Comparison of ENCODE assay signal across 19 cellular contexts in the genomic region with DNA sequence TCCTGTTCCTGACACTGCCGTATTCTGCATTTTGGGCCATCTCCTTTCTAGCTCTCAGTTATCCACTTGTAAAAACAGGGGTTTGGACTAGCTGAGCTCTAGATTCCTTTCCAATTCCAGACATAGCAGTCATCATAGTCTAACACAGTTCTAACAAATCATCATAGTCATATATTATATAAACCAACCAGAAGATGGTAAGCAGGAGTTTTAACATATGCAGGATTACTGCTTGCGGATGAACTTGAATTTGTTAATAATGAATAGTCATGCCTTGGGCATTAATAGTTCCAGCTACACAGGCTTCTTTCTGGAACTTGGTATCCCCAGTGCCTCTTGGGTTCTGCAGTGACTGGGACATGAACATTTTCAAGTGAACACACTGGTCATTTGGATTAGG. TPM values are rescaled to one million over a fixed set of nuclear protein-coding genes. Genes with fewer than 3 reads are reported as not detected.
DNase-seq lines count a peak whose midpoint lies in the region; ATAC-seq and TF ChIP-seq lines count a peak whose summit lies in the region.
"Had no signal": no experiment of that assay in that cellular context is flagged by ENCODE, and none has a peak within 500 bp of the region (broad histone marks: within the 10 kb centered on the region; RNA-seq: fewer than 3 reads in every experiment).

No MANE protein-coding gene starts in this region.

- ATAC-seq in heart right ventricle: peak in 3 of 8 donors; percentile 4 to 24 (median 13)
- no peak for ATAC-seq in Right ventricle myocardium inferior
- ATAC-seq in GM18861 (IDR thresholded peaks at IDR 0.05; ENCODE audit: unreplicated experiment): no peak
- ATAC-seq: activated naive CD4-positive, alpha-beta T cell treated with anti-CD3 and anti-CD28 coated beads, Interleukin-2, amount 50 U/mL, for 72 hours had no signal

- H3K4me1 Mint-ChIP-seq in endothelial cell (ENCODE audit: unreplicated experiment): peaks cover 11% of the 10 kb centered on the region

- H3K4me3 Mint-ChIP-seq in endothelial cell (ENCODE audit: unreplicated experiment): no peak overlapping the region
- H3K4me3 Mint-ChIP-seq: stimulated activated naive CD8-positive, alpha-beta T cell treated with anti-CD3 and anti-CD28 coated beads, Interleukin-15, Interleukin-2, amounts not matched to agents 100 ng/mL and 50 ng/mL, for 24 hours had no signal

- DNase-seq in heart right ventricle: no peak
- no peak for DNase-seq in Right ventricle myocardium inferior (ENCODE audit: missing footprints)
- DNase-seq in fibroblast of lung (ENCODE audit: low read depth in 2 of 2): peak; percentile 8 to 68
- no peak for DNase-seq in NCI-H2029 (lab: John Stamatoyannopoulos, UW)
- DNase-seq in NCI-H2227 treated with DMSO at 0.1 percent for 48 hours (lab: John Stamatoyannopoulos, UW): no peak
- DNase-seq in endothelial cell (ENCODE audit: low spot score): no peak
- DNase-seq: ACHN; activated CD4-positive, alpha-beta T cell treated with anti-CD3 and anti-CD28 coated beads for 48 hours; central memory CD4-positive, alpha-beta T cell; NCI-H1417; NCI-H345; SJCRH30 had no signal

- no peaks in the 10 kb centered on the region for H3K79me2 ChIP-seq in fibroblast of lung (ENCODE audit: control insufficient read depth, insufficient read depth, low read length)

- H3K27me3 Mint-ChIP-seq in endothelial cell (ENCODE audit: unreplicated experiment): no peaks in the 10 kb centered on the region

- WGBS in heart right ventricle, 2 donors: 77 to 78% methylated on average over 2 of the region's 2 CpGs

- no peak overlapping the region for H2AFZ ChIP-seq in fibroblast of lung (ENCODE audit: low read length)

- no peak overlapping the region for H3K4me2 ChIP-seq in fibroblast of lung (ENCODE audit: extremely low read depth, insufficient read depth, low read length)
- H3K4me2 ChIP-seq: KMS-11 had no signal

- no peaks in the 10 kb centered on the region for H3K27me3 ChIP-seq in heart right ventricle
- H3K27me3 ChIP-seq in fibroblast of lung (ENCODE audit: control insufficient read depth, insufficient read depth, low read length): no peaks in the 10 kb centered on the region
- no peaks in the 10 kb centered on the region for H3K27me3 ChIP-seq in muscle layer of duodenum (ENCODE audit: low read depth, low read length)
- H3K27me3 ChIP-seq: neutrophil, SJCRH30 had no signal

- H3K4me1 ChIP-seq in heart right ventricle: peaks cover 14 to 42% (median 34%) of the 10 kb centered on the region in 9 donors
- peaks cover 29% of the 10 kb centered on the region for H3K4me1 ChIP-seq in fibroblast of lung (ENCODE audit: control insufficient read depth, extremely low read depth, insufficient read depth, low read length)
- H3K4me1 ChIP-seq in muscle layer of duodenum (ENCODE audit: control insufficient read depth in 1 of 2, insufficient read depth in 2 of 2, low read length in 2 of 2): peaks cover 0 to 27% of the 10 kb centered on the region in 2 donors
- H3K4me1 ChIP-seq: SJCRH30 had no signal

- no peak overlapping the region for H3K4me3 ChIP-seq in heart right ventricle
- no peak overlapping the region for H3K4me3 ChIP-seq in fibroblast of lung (replicated peaks in 1 of 4; ENCODE audit: control extremely low read depth in 1 of 4, insufficient read depth in 1 of 4, low read depth in 3 of 4, low read length in 4 of 4)
- H3K4me3 ChIP-seq in muscle layer of duodenum (ENCODE audit: low read depth in 1 of 2, low read length in 2 of 2): no peak overlapping the region
- H3K4me3 ChIP-seq: SJCRH30 had no signal

- H3K9me3 Mint-ChIP-seq in endothelial cell (ENCODE audit: unreplicated experiment): no peaks in the 10 kb centered on the region
- H3K9me3 Mint-ChIP-seq: activated naive CD4-positive, alpha-beta T cell treated with anti-CD3 and anti-CD28 coated beads, Interleukin-2, amount 50 U/mL, for 72 hours had no signal

- H3K27ac ChIP-seq in heart right ventricle (peak overlapping the region; percentile 8 to 89 (median 76)), fibroblast of lung (ENCODE audit: insufficient read depth, low read length) (peak overlapping the region; percentile 65), muscle layer of duodenum (ENCODE audit: low read length) (peak overlapping the region; percentile 52)
- H3K27ac ChIP-seq: HL-60, KMS-11, neutrophil, SJCRH30 had no signal

- TF ChIP-seq CTCF in heart right ventricle (IDR thresholded peaks at IDR 0.05): no peak
- no peak for TF ChIP-seq CTCF in fibroblast of lung (conservative IDR thresholded peaks at IDR 0.05 in 1 of 2, IDR thresholded peaks at IDR 0.05 in 1 of 2; ENCODE audit: low read depth in 1 of 2, low read length in 2 of 2)
- no peak for TF ChIP-seq CTCF in endothelial cell (IDR thresholded peaks at IDR 0.05; ENCODE audit: unreplicated experiment)

- H3K36me3 ChIP-seq in heart right ventricle (peaks cover 0 to 40% (median 9%) of the 10 kb centered on the region in 9 donors), fibroblast of lung (ENCODE audit: control insufficient read depth, insufficient read depth, low read length) (peaks cover 5% of the 10 kb centered on the region), muscle layer of duodenum (ENCODE audit: control insufficient read depth in 1 of 2, insufficient read depth in 2 of 2, low read length in 2 of 2) (peaks cover 0 to 10% of the 10 kb centered on the region in 2 donors)
- H3K36me3 ChIP-seq: neutrophil, SJCRH30 had no signal

- peaks cover 3% of the 10 kb centered on the region for H3K36me3 Mint-ChIP-seq in endothelial cell (ENCODE audit: low read depth, unreplicated experiment)

- peaks cover 0 to 17% (median 8%) of the 10 kb centered on the region in 11 donors for H3K9me3 ChIP-seq in heart right ventricle
- H3K9me3 ChIP-seq in fibroblast of lung (ENCODE audit: control insufficient read depth, insufficient read depth, low read depth, low read length): no peaks in the 10 kb centered on the region
- H3K9me3 ChIP-seq in muscle layer of duodenum (ENCODE audit: control insufficient read depth in 1 of 2, low read length in 2 of 2): peaks cover 6 to 10% of the 10 kb centered on the region in 2 donors
- H3K9me3 ChIP-seq: neutrophil, SJCRH30 had no signal

- intact Hi-C loops in heart right ventricle (cut with DNase I) (loop anchor here in 1 of 10 donors (5.0 kb wide), 1 partner anchor 32 kb away; no protein-coding TSS in a partner anchor), Right ventricle myocardium inferior (cut with DNase I) (loop anchor here (1.0 kb wide), 1 partner anchor 26 kb away; the partner anchor contains the start of gene MASP1)

- no peaks in the 10 kb centered on the region for H4K20me1 ChIP-seq in fibroblast of lung (ENCODE audit: control insufficient read depth, extremely low read depth, insufficient read depth, low read length)

- H3K27ac Mint-ChIP-seq in endothelial cell (ENCODE audit: unreplicated experiment): no peak overlapping the region
- H3K27ac Mint-ChIP-seq: activated naive CD4-positive, alpha-beta T cell treated with anti-CD3 and anti-CD28 coated beads, Interleukin-2, amount 50 U/mL, for 72 hours; stimulated activated naive CD8-positive, alpha-beta T cell treated with anti-CD3 and anti-CD28 coated beads, Interleukin-15, Interleukin-2, amounts not matched to agents 100 ng/mL and 50 ng/mL, for 24 hours had no signal

- H3K9ac ChIP-seq in fibroblast of lung (ENCODE audit: insufficient read depth, low read length): no peak overlapping the region
- H3K9ac ChIP-seq: KMS-11 had no signal

RNA-seq across cellular contexts. Expression of gene MASP1, which starts 26.6 kb away (rescaled TPM):
- total RNA-seq in heart right ventricle: 100 to 1,000 TPM in 9 of 10 donors, 10 to 100 TPM in 1; 91.8 to 274 (median 228) TPM
- 100 to 1,000 TPM in 1 of 2 donors, 10 to 100 TPM in 1; 51.5 to 126 TPM for polyA plus RNA-seq in heart right ventricle
- total RNA-seq in Right ventricle myocardium inferior: 129 TPM
- 56.2 and 328 TPM in 2 replicates for total RNA-seq in fibroblast of lung
- 73.9 and 145 TPM in 2 replicates for polyA plus RNA-seq in fibroblast of lung
- 46.8 and 120 TPM in 2 replicates for polyA plus RNA-seq in fibroblast of lung (2012)
- 209 and 478 TPM in 2 replicates for polyA minus RNA-seq in fibroblast of lung (ENCODE audit: low replicate concordance)
- 0.56 TPM for total RNA-seq in endothelial cell (ENCODE audit: unreplicated experiment)
- total RNA-seq: activated naive CD4-positive, alpha-beta T cell treated with anti-CD3 and anti-CD28 coated beads, Interleukin-2, amount 50 U/mL, for 72 hours had no signal

Comparison
In these comparisons a context has a peak if more than half of its experiments do, and no peak if none do; other contexts are left out.
1. DNase-seq: peak in fibroblast of lung (2 of 2); none in heart right ventricle (0 of 2), Right ventricle myocardium inferior (single experiment), NCI-H2029 (single experiment), NCI-H2227 treated with DMSO at 0.1 percent for 48 hours (single experiment) and endothelial cell (single experiment).
2. RNA of gene MASP1, which starts 26.6 kb away (total RNA-seq): 56.2 to 328 TPM in fibroblast of lung, 91.8 to 274 TPM in heart right ventricle and 129 TPM in Right ventricle myocardium inferior (single experiment); 0.56 TPM in endothelial cell (single experiment); every median in the first group is over 10 times any median in the second.
3. Peak in every context shown above with its lines, with median percentiles within 50 percentile points of each other: H3K27ac ChIP-seq.